19 cellular contexts compared by ENCODE assay signal in genomic region chr6:53111865-53112264, GRCh38. TPM values are rescaled to one million over a fixed set of nuclear protein-coding genes. Genes with fewer than 3 reads are reported as not detected.
DNase-seq lines count a peak whose midpoint lies in the region; ATAC-seq and TF ChIP-seq lines count a peak whose summit lies in the region.
"Had no signal": no experiment of that assay in that cellular context is flagged by ENCODE, and none has a peak within 500 bp of the region (broad histone marks: within the 10 kb centered on the region; RNA-seq: fewer than 3 reads in every experiment).

No MANE protein-coding gene starts in this region.

- no peak overlapping the region for H3K4me2 ChIP-seq in trophoblast cell (ENCODE audit: low read length)
- H3K4me2 ChIP-seq: BLaER1, GM23338 had no signal

- no peak overlapping the region for H2BK12ac ChIP-seq in trophoblast cell (ENCODE audit: low read length)

- H4K91ac ChIP-seq in trophoblast cell (ENCODE audit: low read depth, low read length), result peak overlapping the region; percentile 32

- H2AK5ac ChIP-seq in trophoblast cell (ENCODE audit: low read length), result peak overlapping the region; percentile 19

- no peak overlapping the region for H4K8ac ChIP-seq in trophoblast cell (ENCODE audit: low read depth, low read length)

- no peak overlapping the region for H2BK120ac ChIP-seq in trophoblast cell (ENCODE audit: insufficient read depth, low read length, poor library complexity)

- DNase-seq in DMS53 (lab: John Stamatoyannopoulos, UW) (peak; percentile 52), DMS53 treated with DMSO at 0.1 percent for 48 hours (lab: John Stamatoyannopoulos, UW; ENCODE audit: unreplicated experiment) (no peak), HT-29 (ENCODE audit: low spot score) (peak; percentile 29), RWPE2 (ENCODE audit: low spot score) (no peak), trophoblast cell (no peak), mucosa of gallbladder (ENCODE audit: low spot score) (no peak), adrenal gland (no peak)
- DNase-seq in stimulated activated CD4-positive, alpha-beta T cell treated with anti-CD3 and anti-CD28 coated beads, Interleukin-4, amount 100 ng/mL, for 1 hour, result no peak
- DNase-seq: 8988T; CD8-positive, alpha-beta memory T cell; GF-D8; NCI-H1930; NCI-H2171; NCI-H446 treated with DMSO at 0.1 percent for 48 hours; NCI-H82; T-helper 17 cell had no signal

- no peak overlapping the region for H3K9ac ChIP-seq in trophoblast cell (ENCODE audit: low read length)
- H3K9ac ChIP-seq: BLaER1 had no signal

- H3K4me3 ChIP-seq in RWPE2 (ENCODE audit: severe bottlenecking), result no peak overlapping the region
- H3K4me3 ChIP-seq in trophoblast cell (ENCODE audit: low read depth, low read length), result no peak overlapping the region
- no peak overlapping the region for H3K4me3 ChIP-seq in adrenal gland
- H3K4me3 ChIP-seq: BLaER1, GM23338 had no signal

- WGBS in trophoblast cell (ENCODE audit: extremely low coverage, insufficient coverage, insufficient read length), result no CpG with 5 or more reads among the region's 6 CpGs
- WGBS in adrenal gland, 4 donors, result 78 to 90% (median 86%) methylated on average over 6 of the region's 6 CpGs

- intact Hi-C loops in adrenal gland (cut with DNase I), result no loop called here

- no peak overlapping the region for H3K4ac ChIP-seq in trophoblast cell (ENCODE audit: low read depth, low read length)

- ATAC-seq in RWPE2 (ENCODE audit: low read depth), result no peak
- ATAC-seq: GM23338, T-helper 17 cell had no signal

- H2AFZ ChIP-seq in trophoblast cell (ENCODE audit: insufficient read depth, low read length, poor library complexity), result no peak overlapping the region
- H2AFZ ChIP-seq: GM23338 had no signal

- H3K18ac ChIP-seq in trophoblast cell (ENCODE audit: low read length), result no peak overlapping the region

- H3K27me3 ChIP-seq in RWPE2 (ENCODE audit: insufficient read depth, poor library complexity, severe bottlenecking) (no peaks in the 10 kb centered on the region), trophoblast cell (ENCODE audit: insufficient read depth, low read length) (no peaks in the 10 kb centered on the region), adrenal gland (no peaks in the 10 kb centered on the region)
- H3K27me3 ChIP-seq: BLaER1 had no signal

- H3K27ac ChIP-seq in RWPE2 (ENCODE audit: poor library complexity, severe bottlenecking) (peak overlapping the region; percentile 79), trophoblast cell (ENCODE audit: low read depth, low read length) (no peak overlapping the region), adrenal gland (no peak overlapping the region)
- H3K27ac ChIP-seq: BLaER1 had no signal

- TF ChIP-seq CTCF in RWPE2 (IDR thresholded peaks at IDR 0.05; ENCODE audit: poor library complexity, severe bottlenecking) (no peak), adrenal gland (IDR thresholded peaks at IDR 0.05) (no peak)

- no peaks in the 10 kb centered on the region for H3K79me2 ChIP-seq in trophoblast cell (ENCODE audit: control insufficient read depth, insufficient read depth, low read length, poor library complexity)

- no peak overlapping the region for H3K23ac ChIP-seq in trophoblast cell (ENCODE audit: low read length)

- H3K36me3 ChIP-seq in RWPE2 (ENCODE audit: low read depth), result no peaks in the 10 kb centered on the region
- no peaks in the 10 kb centered on the region for H3K36me3 ChIP-seq in trophoblast cell (ENCODE audit: control insufficient read depth in 1 of 2, insufficient read depth in 2 of 2, low read length in 2 of 2)
- no peaks in the 10 kb centered on the region for H3K36me3 ChIP-seq in adrenal gland (replicated peaks in 1 of 2)
- H3K36me3 ChIP-seq: BLaER1 had no signal

- no peak overlapping the region for H3K14ac ChIP-seq in trophoblast cell (ENCODE audit: low read length)

- H3K4me1 ChIP-seq in RWPE2 (ENCODE audit: insufficient read depth, poor library complexity, severe bottlenecking) (peaks cover 23% of the 10 kb centered on the region), trophoblast cell (ENCODE audit: control insufficient read depth in 1 of 2, insufficient read depth in 2 of 2, low read length in 2 of 2) (peaks cover 2 to 4% of the 10 kb centered on the region in 2 experiments), adrenal gland (replicated peaks in 1 of 2) (no peaks in the 10 kb centered on the region)
- H3K4me1 ChIP-seq: BLaER1 had no signal

- H3K9me3 ChIP-seq in RWPE2 (ENCODE audit: severe bottlenecking) (no peaks in the 10 kb centered on the region), trophoblast cell (ENCODE audit: insufficient read depth, low read depth, low read length) (no peaks in the 10 kb centered on the region), adrenal gland (replicated peaks in 1 of 3) (no peaks in the 10 kb centered on the region)
- H3K9me3 ChIP-seq: BLaER1 had no signal

- H3K79me1 ChIP-seq in trophoblast cell (ENCODE audit: low read length), result peaks cover 8% of the 10 kb centered on the region

- H2BK5ac ChIP-seq in trophoblast cell (ENCODE audit: low read depth, low read length, poor library complexity), result no peak overlapping the region

- no peak for TF ChIP-seq POLR2A in adrenal gland (IDR thresholded peaks at IDR 0.05)

- H4K12ac ChIP-seq in trophoblast cell (ENCODE audit: low read depth, low read length), result no peak overlapping the region

RNA-seq across cellular contexts. Expression of gene GCM1, which starts 36.8 kb away (rescaled TPM):
- total RNA-seq in HT-29 (2014; rRNA removed; shearing (Covaris generic)), result not detected in 2 replicates
- polyA plus RNA-seq in trophoblast cell (2013), result 88.6 and 98.7 TPM in 2 replicates
- total RNA-seq in mucosa of gallbladder (not detected), adrenal gland (under 1 TPM in 1 of 8 donors, not detected in 7; 0.35 TPM)
- under 1 TPM in 2 of 3 donors, not detected in 1; 0.03 to 0.07 TPM for polyA plus RNA-seq in adrenal gland
- total RNA-seq: CD8-positive, alpha-beta memory T cell; GM23338; RPMI7951 had no signal
- polyA plus RNA-seq: CD8-positive, alpha-beta memory T cell; GM23338 had no signal

RNA-seq across cellular contexts. Expression of gene FBXO9, which starts 46.7 kb away (rescaled TPM):
- total RNA-seq in HT-29 (2014; rRNA removed; shearing (Covaris generic)), result 42.7 and 42.8 TPM in 2 replicates
- 56.4 and 57.2 TPM in 2 replicates for polyA plus RNA-seq in trophoblast cell (2013)
- total RNA-seq in mucosa of gallbladder (88.1 TPM), adrenal gland (100 to 1,000 TPM in 7 of 8 donors, 10 to 100 TPM in 1; 42.7 to 396 (median 163) TPM)
- 100 to 1,000 TPM in 1 of 3 donors, 10 to 100 TPM in 2; 60.1 to 176 (median 60.8) TPM for polyA plus RNA-seq in adrenal gland

RNA-seq across cellular contexts. Expression of gene CILK1, which starts 50.2 kb away (rescaled TPM):
- total RNA-seq in HT-29 (2014; rRNA removed; shearing (Covaris generic)), result 3.8 and 4.4 TPM in 2 replicates
- 17.1 and 17.2 TPM in 2 replicates for polyA plus RNA-seq in trophoblast cell (2013)
- 14.7 TPM for total RNA-seq in mucosa of gallbladder
- 10 to 100 TPM; 28.2 to 71.1 (median 47.4) TPM for total RNA-seq in adrenal gland
- 10 to 100 TPM; 11.7 to 52.7 (median 12.1) TPM for polyA plus RNA-seq in adrenal gland

Comparison
In these comparisons a context has a peak if more than half of its experiments do, and no peak if none do; other contexts are left out.
1. DNase-seq: peak in DMS53 (single experiment) and HT-29 (single experiment); none in DMS53 treated with DMSO at 0.1 percent for 48 hours (single experiment), RWPE2 (single experiment), trophoblast cell (0 of 2), mucosa of gallbladder (single experiment), adrenal gland (0 of 7) and stimulated activated CD4-positive, alpha-beta T cell treated with anti-CD3 and anti-CD28 coated beads, Interleukin-4, amount 100 ng/mL, for 1 hour (single experiment).